Comparison of ENCODE assay signal across 8 cellular contexts in the genomic region with DNA sequence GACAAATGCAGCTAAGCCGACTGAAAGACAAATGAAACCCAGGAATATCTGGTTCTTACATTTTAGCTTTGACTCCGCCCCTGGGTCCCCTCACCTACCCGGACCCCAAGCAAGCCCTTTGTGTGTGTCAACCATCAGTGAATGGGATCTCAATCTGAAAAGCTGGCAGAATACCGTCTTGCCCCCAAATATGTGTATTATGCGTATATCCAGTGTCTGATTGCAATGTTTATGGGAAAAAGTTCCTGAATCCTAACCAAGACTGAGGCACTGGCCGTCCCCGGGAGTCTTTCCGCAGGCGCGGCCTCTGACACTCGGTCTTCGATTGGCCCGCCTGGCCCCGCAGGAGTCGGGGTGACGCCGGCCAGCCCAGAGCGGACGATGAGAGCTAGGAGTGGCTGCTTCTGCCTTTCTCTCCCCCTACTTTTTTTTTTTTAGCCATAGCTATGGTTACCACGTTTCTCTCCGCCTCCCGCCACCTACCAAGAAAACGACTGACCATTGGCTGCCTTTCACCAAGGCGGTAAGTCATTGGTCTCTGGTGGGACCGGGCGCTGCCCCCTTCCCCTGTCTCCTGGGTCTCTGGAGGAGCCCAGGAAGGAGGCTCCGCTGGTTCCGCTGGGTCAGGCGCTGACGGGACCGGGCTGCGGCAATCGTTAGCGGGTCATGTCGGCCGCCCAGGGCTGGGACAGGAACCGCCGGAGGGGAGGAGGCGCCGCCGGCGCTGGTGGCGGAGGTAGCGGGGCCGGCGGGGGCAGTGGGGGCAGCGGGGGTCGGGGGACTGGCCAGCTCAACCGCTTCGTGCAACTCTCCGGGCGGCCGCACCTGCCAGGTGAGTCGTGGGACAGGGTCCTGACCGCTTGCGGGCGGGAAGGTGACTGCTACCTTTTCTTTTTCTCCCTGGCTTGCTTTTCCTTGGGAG. TPM values are rescaled to one million over a fixed set of nuclear protein-coding genes. Genes with fewer than 3 reads are reported as not detected.
DNase-seq lines count a peak whose midpoint lies in the region; ATAC-seq and TF ChIP-seq lines count a peak whose summit lies in the region.

A gene with protein sequence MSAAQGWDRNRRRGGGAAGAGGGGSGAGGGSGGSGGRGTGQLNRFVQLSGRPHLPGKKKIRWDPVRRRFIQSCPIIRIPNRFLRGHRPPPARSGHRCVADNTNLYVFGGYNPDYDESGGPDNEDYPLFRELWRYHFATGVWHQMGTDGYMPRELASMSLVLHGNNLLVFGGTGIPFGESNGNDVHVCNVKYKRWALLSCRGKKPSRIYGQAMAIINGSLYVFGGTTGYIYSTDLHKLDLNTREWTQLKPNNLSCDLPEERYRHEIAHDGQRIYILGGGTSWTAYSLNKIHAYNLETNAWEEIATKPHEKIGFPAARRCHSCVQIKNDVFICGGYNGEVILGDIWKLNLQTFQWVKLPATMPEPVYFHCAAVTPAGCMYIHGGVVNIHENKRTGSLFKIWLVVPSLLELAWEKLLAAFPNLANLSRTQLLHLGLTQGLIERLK (plus strand): TSS at position 557 of the 922 bp plus-strand sequence. CDS start 110 bp downstream, at position 667.

- no peak for TF ChIP-seq CTCF in foreskin keratinocyte (conservative IDR thresholded peaks at IDR 0.05)

- in situ Hi-C loops in SK-MEL-5 (cut with HindIII; ENCODE audit: low pct_unique_long_range_greater_than_20kb, low sequenced_read_pairs): loop anchor here (10.0 kb wide), 1 partner anchor 55 kb away; no protein-coding TSS in a partner anchor

- H3K9me3 ChIP-seq in neuron (ENCODE audit: low read length): no peaks in the 10 kb centered on the region
- no peaks in the 10 kb centered on the region for H3K9me3 ChIP-seq in subcutaneous abdominal adipose tissue (ENCODE audit: control insufficient read depth in 5 of 5, low read length in 5 of 5)

- peaks cover 13% of the 10 kb centered on the region for H3K4me1 ChIP-seq in foreskin keratinocyte
- peaks cover 15% of the 10 kb centered on the region for H3K4me1 ChIP-seq in neuron (ENCODE audit: insufficient read depth, low read length)
- peaks cover 0 to 54% (median 43%) of the 10 kb centered on the region in 5 donors for H3K4me1 ChIP-seq in subcutaneous abdominal adipose tissue (ENCODE audit: control insufficient read depth in 5 of 5, insufficient read depth in 5 of 5, low read length in 5 of 5)

- H3K4me3 ChIP-seq in neuron (ENCODE audit: low read length): peak within 1 kb of the TSS; percentile 55
- peak within 1 kb of the TSS; percentile 86 to 96 (median 91) for H3K4me3 ChIP-seq in subcutaneous abdominal adipose tissue (ENCODE audit: low read depth in 1 of 5, low read length in 5 of 5)

- peak within 1 kb of the TSS; percentile 69 to 98 (median 80) for H3K9ac ChIP-seq in subcutaneous abdominal adipose tissue (ENCODE audit: low read length in 5 of 5)

- peak; percentile 96 for ATAC-seq in foreskin keratinocyte

- CTCF ChIA-PET in HEK293T (lab: Yijun Ruan, JAX): interaction anchor here (0.6 to 0.9 kb wide), 3 partner anchors 9 to 1447 kb away, joined by 3 to 7 read pairs (median 5); no protein-coding TSS in a partner anchor

- POLR2A ChIA-PET in HEK293T (lab: Yijun Ruan, JAX): interaction anchor here (0.6 to 2.4 kb wide), 19 partner anchors 9 to 1366 kb away, joined by 3 to 24 read pairs (median 3); a partner anchor contains a TSS

- H3K36me3 ChIP-seq in neuron (ENCODE audit: insufficient read depth, low read length): peaks cover 2% of the 10 kb centered on the region
- peaks cover 0 to 7% (median 0%) of the 10 kb centered on the region in 5 donors for H3K36me3 ChIP-seq in subcutaneous abdominal adipose tissue (ENCODE audit: control insufficient read depth in 5 of 5, insufficient read depth in 5 of 5, low read length in 5 of 5)

- H3K27ac ChIP-seq in foreskin keratinocyte (peak within 1 kb of the TSS; percentile 61), subcutaneous abdominal adipose tissue (ENCODE audit: low read depth, low read length) (peak within 1 kb of the TSS; percentile 89)

- DNase-seq in GF-D8 (lab: John Stamatoyannopoulos, UW): peak; percentile 95
- DNase-seq in HEK293T (ENCODE audit: extremely low spot score): peak; percentile 93
- DNase-seq in MV-4-11 (lab: John Stamatoyannopoulos, UW): peak; percentile 98
- peak; percentile 100 for DNase-seq in SK-MEL-5 (ENCODE audit: low read depth, low spot score)
- DNase-seq in activated naive CD4-positive, alpha-beta T cell treated with Interleukin-2 at 50 U/mL for 16 hours: peak; percentile 95
- peak; percentile 94 to 98 for DNase-seq in foreskin keratinocyte

- H3K27me3 ChIP-seq in foreskin keratinocyte (no peaks in the 10 kb centered on the region), neuron (ENCODE audit: insufficient read depth, low read length) (no peaks in the 10 kb centered on the region), subcutaneous abdominal adipose tissue (ENCODE audit: control insufficient read depth in 5 of 5, insufficient read depth in 4 of 5, low read length in 5 of 5) (no peaks in the 10 kb centered on the region)

- H2AFZ ChIP-seq in neuron (ENCODE audit: low read depth, low read length): peak within 1 kb of the TSS; percentile 90

TF ChIP-seq in HEK293T, 16 proteins besides CTCF, POLR2A, EP300 and RAD21:
- TF ChIP-seq BHLHE40 (IDR thresholded peaks at IDR 0.05; ENCODE audit: borderline replicate concordance) (no peak), ZNF384 (IDR thresholded peaks at IDR 0.05) (peak; percentile 100)
TF ChIP-seq in HEK293T: peak in this region for 1.

RNA-seq across cellular contexts. Expression of the gene that starts here (rescaled TPM):
- 38.2 and 39.6 TPM in 2 replicates for total RNA-seq in SK-MEL-5 (2014; rRNA removed; shearing (Covaris generic))
- polyA plus RNA-seq in SK-MEL-5 (2015; cell fraction: cytosol; rRNA removed): 18.0 and 23.7 TPM in 2 replicates
- 25.4 and 27.0 TPM in 2 replicates for polyA plus RNA-seq in SK-MEL-5 (2015; cell fraction: nucleus; rRNA removed)
- 17.8 and 19.9 TPM in 2 replicates for total RNA-seq in foreskin keratinocyte
- 5.0 and 5.4 TPM in 2 replicates for polyA plus RNA-seq in foreskin keratinocyte

Comparison
In these comparisons a context has a peak if more than half of its experiments do, and no peak if none do; other contexts are left out.
1. Peak in every context shown above with its lines: DNase-seq, ATAC-seq, H3K4me3 ChIP-seq and H3K27ac ChIP-seq.